Comparison of ENCODE assay signal across 11 cellular contexts in the genomic region with DNA sequence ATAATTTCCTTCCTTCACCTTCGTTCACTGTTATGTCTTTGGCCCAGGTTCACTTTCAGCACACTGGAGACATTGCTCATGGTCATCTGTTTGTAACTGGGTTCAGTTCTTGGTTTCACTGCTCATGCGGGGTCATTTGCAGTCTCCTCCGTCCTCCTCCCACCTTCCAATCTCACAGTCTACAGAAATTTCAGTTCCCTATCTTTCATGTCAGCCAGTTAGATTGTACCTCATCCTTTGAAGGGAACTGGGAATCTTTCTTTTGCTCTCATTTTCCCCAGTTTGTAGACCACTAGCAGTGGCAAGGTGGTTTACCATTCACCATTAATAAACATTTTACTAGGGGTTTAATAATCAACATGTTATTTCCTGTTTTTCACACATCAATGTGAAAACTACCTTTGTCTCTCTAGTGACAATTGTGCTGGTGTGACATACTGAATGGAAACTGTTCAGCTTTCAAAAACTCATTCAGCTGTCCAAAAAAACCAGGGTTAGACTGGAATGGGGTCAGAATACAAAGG.
DNase-seq lines count a peak whose midpoint lies in the region; ATAC-seq and TF ChIP-seq lines count a peak whose summit lies in the region.
"Had no signal": no experiment of that assay in that cellular context is flagged by ENCODE, and none has a peak within 500 bp of the region (broad histone marks: within the 10 kb centered on the region; RNA-seq: fewer than 3 reads in every experiment).

No MANE protein-coding gene starts in this region.

- no peak overlapping the region for H3K4me3 ChIP-seq in CD4-positive, alpha-beta memory T cell (ENCODE audit: low read length in 2 of 2)
- H3K4me3 ChIP-seq in IMR-90 (ENCODE audit: insufficient read depth, low read depth, low read length) (no peak overlapping the region), aorta (ENCODE audit: low read length in 2 of 2) (no peak overlapping the region)
- H3K4me3 ChIP-seq: neural progenitor cell had no signal

- no peaks in the 10 kb centered on the region for H3K79me1 ChIP-seq in IMR-90 (ENCODE audit: low read depth in 1 of 2, low read length in 2 of 2)

- no peak overlapping the region for H3K56ac ChIP-seq in IMR-90 (ENCODE audit: extremely low read depth, insufficient read depth, low read length)

- peaks cover 0 to 3% of the 10 kb centered on the region in 2 donors for H3K36me3 Mint-ChIP-seq in CD4-positive, alpha-beta memory T cell
- H3K36me3 Mint-ChIP-seq: neural progenitor cell had no signal

- peaks cover 55 to 80% (median 66%) of the 10 kb centered on the region in 4 donors for H3K4me1 Mint-ChIP-seq in CD4-positive, alpha-beta memory T cell
- H3K4me1 Mint-ChIP-seq: neural progenitor cell had no signal

- BruUV-seq in IMR-90 (replicated peaks; lab: Mats Ljungman, UMichigan), result no TSS peak

- in situ Hi-C loops in IMR-90 (cut with MboI; ENCODE audit: low sequenced_read_pairs), result no loop called here

- H3K14ac ChIP-seq in IMR-90 (replicated peaks; ENCODE audit: low read depth, low read length), result no peak overlapping the region

- CTCF ChIA-PET in CD4-positive, alpha-beta memory T cell (lab: Charles Lee; ENCODE audit: partially characterized antibody), result interaction anchor here (1.0 to 2.4 kb wide), 4 partner anchors 9 to 24 kb away, joined by 3 to 12 read pairs (median 4); no protein-coding TSS in a partner anchor
- CTCF ChIA-PET in IMR-90 (lab: Yijun Ruan, JAX) (no interaction called here), RWPE1 (lab: Yijun Ruan, JAX) (no interaction called here)

- POLR2A ChIA-PET in CD4-positive, alpha-beta memory T cell (lab: Charles Lee; ENCODE audit: partially characterized antibody), result interaction anchor here (0.9 to 1.7 kb wide), 9 partner anchors 7 to 115 kb away, joined by 3 to 7 read pairs (median 4); no protein-coding TSS in a partner anchor
- POLR2A ChIA-PET in IMR-90 (lab: Charles Lee; ENCODE audit: unreplicated experiment), result no interaction called here
- POLR2A ChIA-PET in RWPE1 (lab: Yijun Ruan, JAX; ENCODE audit: low non-redundant PET), result no interaction called here

- no peak overlapping the region for H2AK9ac ChIP-seq in IMR-90 (replicated peaks; ENCODE audit: low read depth, low read length, poor library complexity)

- H2BK15ac ChIP-seq in IMR-90 (ENCODE audit: low read depth, low read length), result peak overlapping the region; percentile 52; the same call in 2 of the 3 replicates

- H3K27me3 Mint-ChIP-seq in CD4-positive, alpha-beta memory T cell, result no peaks in the 10 kb centered on the region

- H3K4me3 Mint-ChIP-seq in CD4-positive, alpha-beta memory T cell, result peak overlapping the region in 6 of 8 donors; percentile 1 to 84 (median 12)
- H3K4me3 Mint-ChIP-seq: neural progenitor cell had no signal

- peaks cover 87% of the 10 kb centered on the region for H3K4me1 ChIP-seq in CD4-positive, alpha-beta memory T cell (ENCODE audit: insufficient read depth, low read length)
- H3K4me1 ChIP-seq in IMR-90 (ENCODE audit: control insufficient read depth, insufficient read depth, low read length) (peaks cover 4% of the 10 kb centered on the region; the same call in 1 of the 2 replicates), aorta (ENCODE audit: control insufficient read depth in 1 of 2, insufficient read depth in 2 of 2, low read length in 2 of 2) (no peaks in the 10 kb centered on the region)
- H3K4me1 ChIP-seq: neural progenitor cell had no signal

- H2BK120ac ChIP-seq in IMR-90 (ENCODE audit: low read depth, low read length), result no peak overlapping the region

- H2BK20ac ChIP-seq in IMR-90 (ENCODE audit: low read depth, low read length), result no peak overlapping the region

- no peak overlapping the region for H3K4ac ChIP-seq in IMR-90 (ENCODE audit: low read depth, low read length)

- H3K27me3 ChIP-seq in CD4-positive, alpha-beta memory T cell (ENCODE audit: insufficient read depth, low read length), result no peaks in the 10 kb centered on the region
- H3K27me3 ChIP-seq in IMR-90 (ENCODE audit: control insufficient read depth, insufficient read depth, low read length) (no peaks in the 10 kb centered on the region), aorta (ENCODE audit: control insufficient read depth in 1 of 2, insufficient read depth in 2 of 2, low read length in 1 of 2) (no peaks in the 10 kb centered on the region)
- H3K27me3 ChIP-seq: neural progenitor cell had no signal

- H3K23ac ChIP-seq in IMR-90 (ENCODE audit: low read depth, low read length), result no peak overlapping the region

- H2AFZ ChIP-seq in IMR-90 (replicated peaks; ENCODE audit: low read length, poor library complexity), result no peak overlapping the region
- H2AFZ ChIP-seq: neural progenitor cell had no signal

- H3K18ac ChIP-seq in IMR-90 (ENCODE audit: low read depth, low read length), result no peak overlapping the region

- H3K9me1 ChIP-seq in IMR-90 (ENCODE audit: insufficient read depth, low read length), result peaks cover 1% of the 10 kb centered on the region; the same call in 1 of the 2 replicates

- no peak overlapping the region for H3K27ac ChIP-seq in CD4-positive, alpha-beta memory T cell (ENCODE audit: low read depth, low read length)
- H3K27ac ChIP-seq in IMR-90 (ENCODE audit: insufficient read depth, low read length) (no peak overlapping the region), aorta (ENCODE audit: low read depth in 1 of 2, low read length in 2 of 2) (no peak overlapping the region), RWPE1 (no peak overlapping the region)
- H3K27ac ChIP-seq: C4-2B, neural progenitor cell had no signal

- no peak overlapping the region for H2AK5ac ChIP-seq in IMR-90 (ENCODE audit: low read depth, low read length)

- H2BK5ac ChIP-seq in IMR-90 (ENCODE audit: low read depth, low read length, poor library complexity, severe bottlenecking), result no peak overlapping the region

- no peak overlapping the region for H4K5ac ChIP-seq in IMR-90 (ENCODE audit: low read depth, low read length)

- 94% methylated on average over 2 of the region's 3 CpGs; no CpG with 5 or more reads in 1 of the 2 experiments for WGBS in IMR-90 (ENCODE audit: extremely low coverage in 2 of 2, insufficient read length in 1 of 2), 2 experiments
- WGBS in aorta, 2 donors, result 93 to 95% methylated on average over 3 of the region's 3 CpGs

- no peaks in the 10 kb centered on the region for H3K9me3 ChIP-seq in CD4-positive, alpha-beta memory T cell (ENCODE audit: control insufficient read depth in 1 of 2, low read length in 2 of 2)
- H3K9me3 ChIP-seq in IMR-90 (ENCODE audit: control insufficient read depth, insufficient read depth, low read length) (no peaks in the 10 kb centered on the region), aorta (ENCODE audit: control insufficient read depth, low read length) (no peaks in the 10 kb centered on the region)

- H3K27ac Mint-ChIP-seq in CD4-positive, alpha-beta memory T cell, result peak overlapping the region; percentile 23 to 91 (median 73)
- H3K27ac Mint-ChIP-seq: neural progenitor cell had no signal

- no peak for TF ChIP-seq CTCF in IMR-90 (conservative IDR thresholded peaks at IDR 0.05; ENCODE audit: low read depth, low read length)
- TF ChIP-seq CTCF in RWPE1 (conservative IDR thresholded peaks at IDR 0.05; ENCODE audit: low read depth), result no peak

- intact Hi-C loops in CD4-positive, alpha-beta memory T cell (cut with micrococcal nuclease), result loop anchor here (2.0 kb wide), 2 partner anchors 101 to 113 kb away; partner anchors contain the start of gene IL6ST
- intact Hi-C loops in IMR-90 (cut with micrococcal nuclease) (no loop called here), aorta (cut with DNase I) (no loop called here)

- peaks cover 0 to 2% (median 0%) of the 10 kb centered on the region in 8 donors for H3K9me3 Mint-ChIP-seq in CD4-positive, alpha-beta memory T cell
- H3K9me3 Mint-ChIP-seq: neural progenitor cell had no signal

- H3K4me2 ChIP-seq in IMR-90 (ENCODE audit: low read depth, low read length), result no peak overlapping the region
- H3K4me2 ChIP-seq: neural progenitor cell had no signal

- peak; percentile 77 for ATAC-seq in GM18909 (IDR thresholded peaks at IDR 0.05; ENCODE audit: poor library complexity, unreplicated experiment)
- ATAC-seq in HG02763 (IDR thresholded peaks at IDR 0.05; ENCODE audit: unreplicated experiment), result peak; percentile 74
- no peak for ATAC-seq in IMR-90 (ENCODE audit: low read depth)
- no peak for ATAC-seq in aorta (ENCODE audit: low FRiP score)

- no peak for TF ChIP-seq RAD21 in IMR-90 (IDR thresholded peaks at IDR 0.05; ENCODE audit: low read length)

- no peaks in the 10 kb centered on the region for H3K36me3 ChIP-seq in CD4-positive, alpha-beta memory T cell (ENCODE audit: insufficient read depth, low read length)
- H3K36me3 ChIP-seq in IMR-90 (ENCODE audit: control insufficient read depth, insufficient read depth, low read length) (no peaks in the 10 kb centered on the region), aorta (ENCODE audit: control insufficient read depth in 1 of 2, insufficient read depth in 2 of 2, low read length in 1 of 2) (no peaks in the 10 kb centered on the region)
- H3K36me3 ChIP-seq: neural progenitor cell had no signal

- no peak for DNase-seq in CD4-positive, alpha-beta memory T cell
- DNase-seq in IMR-90, result no peak
- DNase-seq in aorta, result no peak
- no peak for DNase-seq in mesenteric fat pad (ENCODE audit: low spot score)
- DNase-seq in SW480 (ENCODE audit: low spot score), result no peak
- DNase-seq in RWPE1 (ENCODE audit: low spot score), result no peak
- DNase-seq: dermis blood vessel endothelial cell had no signal

- no peaks in the 10 kb centered on the region for H4K20me1 ChIP-seq in IMR-90 (ENCODE audit: insufficient read depth, low read length)

- no peak overlapping the region for H4K91ac ChIP-seq in IMR-90 (ENCODE audit: insufficient read depth, low read depth, low read length)

- dilution Hi-C loops in IMR-90 (cut with HindIII; ENCODE audit: low sequenced_read_pairs, unreplicated experiment), result no loop called here

- H3K9ac ChIP-seq in IMR-90 (ENCODE audit: low read depth, low read length), result no peak overlapping the region
- H3K9ac ChIP-seq: neural progenitor cell had no signal

- H4K8ac ChIP-seq in IMR-90 (ENCODE audit: low read depth in 2 of 2, low read length in 2 of 2), result no peak overlapping the region

- no peak for TF ChIP-seq POLR2A in IMR-90 (IDR thresholded peaks at IDR 0.05; ENCODE audit: low read depth, low read length)

TF ChIP-seq in IMR-90, 13 proteins besides CTCF, POLR2A, EP300 and RAD21:
- TF ChIP-seq USF2 (IDR thresholded peaks at IDR 0.05; ENCODE audit: low read depth, low read length) (no peak), NFE2L2 (IDR thresholded peaks at IDR 0.05; ENCODE audit: low read depth, low read length) (no peak)

Comparison
In these comparisons a context has a peak if more than half of its experiments do, and no peak if none do; other contexts are left out.
1. ATAC-seq: peak in GM18909 (single experiment) and HG02763 (single experiment); none in IMR-90 (single experiment) and aorta (single experiment).